In the genomic region with DNA sequence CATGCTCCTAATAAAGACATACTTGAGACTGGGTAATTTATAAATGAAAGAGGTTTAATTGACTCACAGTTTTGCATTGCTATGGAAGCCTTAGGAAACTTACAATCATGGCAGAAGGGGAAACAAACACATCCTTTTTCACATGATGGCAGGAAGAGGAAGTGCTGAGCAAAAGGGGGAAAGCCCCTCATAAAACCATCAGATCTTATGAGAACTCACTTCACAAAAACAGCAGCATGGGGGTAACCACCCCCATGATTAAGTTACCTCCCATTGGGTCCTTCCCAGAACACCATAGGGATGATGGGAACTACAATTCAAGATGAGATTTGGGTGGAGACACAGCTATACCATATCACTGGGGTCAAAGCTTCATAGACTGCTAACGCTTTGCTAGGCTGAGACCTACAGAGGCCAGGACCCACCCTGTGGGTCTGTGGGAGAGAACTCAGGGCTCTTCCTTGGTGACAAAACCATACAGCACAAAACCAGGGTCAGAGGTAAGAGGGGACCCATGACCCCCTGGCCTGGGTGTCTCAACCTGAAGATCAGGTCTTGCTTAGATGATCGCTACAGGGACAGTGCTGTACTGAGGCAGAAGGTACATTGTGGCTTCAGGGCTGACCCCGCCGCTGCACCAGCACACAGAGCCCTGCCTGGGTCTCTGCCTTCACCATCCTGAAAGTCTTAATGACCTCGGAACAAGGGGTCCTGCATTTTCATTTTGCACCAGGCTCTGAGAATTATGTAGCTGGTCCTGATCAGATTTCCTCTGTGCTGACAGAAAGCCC, we compare ENCODE assay signal across 19 cellular contexts.
DNase-seq lines count a peak whose midpoint lies in the region; ATAC-seq lines count a peak whose summit lies in the region.
"Had no signal": no experiment of that assay in that cellular context is flagged by ENCODE, and none has a peak within 500 bp of the region (broad histone marks: within the 10 kb centered on the region; RNA-seq: fewer than 3 reads in every experiment).

No MANE protein-coding gene starts in this region.

- peaks cover 0 to 19% (median 0%) of the 10 kb centered on the region in 3 experiments for H3K9me3 ChIP-seq in naive thymus-derived CD4-positive, alpha-beta T cell (ENCODE audit: control insufficient read depth in 2 of 3, low read length in 3 of 3)
- H3K9me3 ChIP-seq: A549 had no signal

- peak overlapping the region; percentile 40 for H3K27ac Mint-ChIP-seq in activated naive CD8-positive, alpha-beta T cell treated with anti-CD3 and anti-CD28 coated beads, Interleukin-2, amount 50 U/mL, for 24 hours
- H3K27ac Mint-ChIP-seq in naive thymus-derived CD4-positive, alpha-beta T cell, result no peak overlapping the region
- H3K27ac Mint-ChIP-seq in stimulated activated naive CD8-positive, alpha-beta T cell treated with anti-CD3 and anti-CD28 coated beads, Interleukin-15, amount 100 ng/mL, for 72 hours, result peak overlapping the region in 1 of 2 donors; percentile 90
- H3K27ac Mint-ChIP-seq: CD4-positive, alpha-beta memory T cell had no signal

- peaks cover 15% of the 10 kb centered on the region for H3K36me3 Mint-ChIP-seq in activated naive CD8-positive, alpha-beta T cell treated with anti-CD3 and anti-CD28 coated beads, Interleukin-2, amount 50 U/mL, for 24 hours (ENCODE audit: low read depth)
- peaks cover 0 to 12% (median 4%) of the 10 kb centered on the region in 5 donors for H3K36me3 Mint-ChIP-seq in naive thymus-derived CD4-positive, alpha-beta T cell

- peaks cover 21% of the 10 kb centered on the region for H3K9me3 Mint-ChIP-seq in activated naive CD8-positive, alpha-beta T cell treated with anti-CD3 and anti-CD28 coated beads, Interleukin-2, amount 50 U/mL, for 24 hours
- peaks cover 2 to 48% (median 20%) of the 10 kb centered on the region in 11 donors for H3K9me3 Mint-ChIP-seq in naive thymus-derived CD4-positive, alpha-beta T cell
- peaks cover 34 to 40% of the 10 kb centered on the region in 2 donors for H3K9me3 Mint-ChIP-seq in stimulated activated naive CD8-positive, alpha-beta T cell treated with anti-CD3 and anti-CD28 coated beads, Interleukin-15, amount 100 ng/mL, for 72 hours

- H3K4me1 ChIP-seq in naive thymus-derived CD4-positive, alpha-beta T cell (ENCODE audit: control insufficient read depth in 2 of 2, insufficient read depth in 2 of 2, low read length in 2 of 2), result no peaks in the 10 kb centered on the region
- H3K4me1 ChIP-seq: A549 had no signal

- peak; percentile 49 for DNase-seq in activated CD8-positive, alpha-beta memory T cell treated with anti-CD3 and anti-CD28 coated beads for 24 hours
- DNase-seq in activated CD8-positive, alpha-beta memory T cell treated with anti-CD3 and anti-CD28 coated beads, Interleukin-2, amount 50 U/mL, for 4 hours, result no peak
- DNase-seq in activated naive CD8-positive, alpha-beta T cell treated with anti-CD3 and anti-CD28 coated beads, Interleukin-2, amount 50 U/mL, for 24 hours, result no peak
- DNase-seq in naive thymus-derived CD4-positive, alpha-beta T cell, result no peak
- DNase-seq in stimulated activated naive CD8-positive, alpha-beta T cell treated with anti-CD3 and anti-CD28 coated beads, Interleukin-15, amount 100 ng/mL, for 72 hours, result no peak
- DNase-seq in H4 (ENCODE audit: low spot score), result no peak
- DNase-seq: CD4-positive, alpha-beta memory T cell; DMS79 treated with DMSO at 0.1 percent for 48 hours; GOT3; Karpas-422; MM.1S; NCI-H1417 treated with DMSO at 0.1 percent for 48 hours; NCI-H2029; NCI-H510A; NCI-H82; SHP77 had no signal

- no peak overlapping the region for H3K4me3 Mint-ChIP-seq in activated naive CD8-positive, alpha-beta T cell treated with anti-CD3 and anti-CD28 coated beads, Interleukin-2, amount 50 U/mL, for 24 hours
- H3K4me3 Mint-ChIP-seq in naive thymus-derived CD4-positive, alpha-beta T cell, result no peak overlapping the region
- peak overlapping the region in 1 of 2 donors; percentile 1 for H3K4me3 Mint-ChIP-seq in stimulated activated naive CD8-positive, alpha-beta T cell treated with anti-CD3 and anti-CD28 coated beads, Interleukin-15, amount 100 ng/mL, for 72 hours
- H3K4me3 Mint-ChIP-seq: CD4-positive, alpha-beta memory T cell had no signal

- peaks cover 3% of the 10 kb centered on the region for H3K27me3 Mint-ChIP-seq in activated naive CD8-positive, alpha-beta T cell treated with anti-CD3 and anti-CD28 coated beads, Interleukin-2, amount 50 U/mL, for 24 hours
- peaks cover 0 to 11% (median 0%) of the 10 kb centered on the region in 5 donors for H3K27me3 Mint-ChIP-seq in naive thymus-derived CD4-positive, alpha-beta T cell
- no peaks in the 10 kb centered on the region for H3K27me3 Mint-ChIP-seq in stimulated activated naive CD8-positive, alpha-beta T cell treated with anti-CD3 and anti-CD28 coated beads, Interleukin-15, amount 100 ng/mL, for 72 hours

- H3K27ac ChIP-seq in naive thymus-derived CD4-positive, alpha-beta T cell (ENCODE audit: low read depth, low read length), result no peak overlapping the region
- H3K27ac ChIP-seq: A549 had no signal

- no peaks in the 10 kb centered on the region for H3K36me3 ChIP-seq in naive thymus-derived CD4-positive, alpha-beta T cell (ENCODE audit: control insufficient read depth in 2 of 3, insufficient read depth in 3 of 3, low read length in 3 of 3)

- peak; percentile 28 for ATAC-seq in activated naive CD8-positive, alpha-beta T cell treated with anti-CD3 and anti-CD28 coated beads, Interleukin-2, amount 50 U/mL, for 24 hours
- peak; percentile 45 for ATAC-seq in naive thymus-derived CD4-positive, alpha-beta T cell
- ATAC-seq in stimulated activated naive CD8-positive, alpha-beta T cell treated with anti-CD3 and anti-CD28 coated beads, Interleukin-15, amount 100 ng/mL, for 72 hours, result peak; percentile 46
- ATAC-seq in GM21447 (IDR thresholded peaks at IDR 0.05; ENCODE audit: unreplicated experiment), result no peak
- no peak for ATAC-seq in HG02852 (IDR thresholded peaks at IDR 0.05; ENCODE audit: unreplicated experiment)
- ATAC-seq: A549 had no signal

- peaks cover 11% of the 10 kb centered on the region for H3K4me1 Mint-ChIP-seq in activated naive CD8-positive, alpha-beta T cell treated with anti-CD3 and anti-CD28 coated beads, Interleukin-2, amount 50 U/mL, for 24 hours
- peaks cover 0 to 5% (median 0%) of the 10 kb centered on the region in 7 donors for H3K4me1 Mint-ChIP-seq in naive thymus-derived CD4-positive, alpha-beta T cell
- peaks cover 12% of the 10 kb centered on the region for H3K4me1 Mint-ChIP-seq in stimulated activated naive CD8-positive, alpha-beta T cell treated with anti-CD3 and anti-CD28 coated beads, Interleukin-15, amount 100 ng/mL, for 72 hours
- H3K4me1 Mint-ChIP-seq: CD4-positive, alpha-beta memory T cell had no signal

- H3K27me3 ChIP-seq in naive thymus-derived CD4-positive, alpha-beta T cell (ENCODE audit: control insufficient read depth in 2 of 2, insufficient read depth in 2 of 2, low read length in 2 of 2), result no peaks in the 10 kb centered on the region

- POLR2A ChIA-PET in naive thymus-derived CD4-positive, alpha-beta T cell (lab: Charles Lee), result no interaction called here

- CTCF ChIA-PET in naive thymus-derived CD4-positive, alpha-beta T cell (lab: Charles Lee), result no interaction called here

- intact Hi-C loops in naive thymus-derived CD4-positive, alpha-beta T cell (cut with micrococcal nuclease), result no loop called here

- no peak overlapping the region for H3K4me3 ChIP-seq in naive thymus-derived CD4-positive, alpha-beta T cell (ENCODE audit: low read length)
- H3K4me3 ChIP-seq: A549 had no signal

Comparison
In these comparisons a context has a peak if more than half of its experiments do, and no peak if none do; other contexts are left out.
1. ATAC-seq: peak in activated naive CD8-positive, alpha-beta T cell treated with anti-CD3 and anti-CD28 coated beads, Interleukin-2, amount 50 U/mL, for 24 hours (single experiment), naive thymus-derived CD4-positive, alpha-beta T cell (single experiment) and stimulated activated naive CD8-positive, alpha-beta T cell treated with anti-CD3 and anti-CD28 coated beads, Interleukin-15, amount 100 ng/mL, for 72 hours (single experiment); none in GM21447 (single experiment) and HG02852 (single experiment).